23 cellular contexts compared by ENCODE assay signal in genomic region chrX:49767231-49767630, GRCh38.
"Had no signal": no experiment of that assay in that cellular context is flagged by ENCODE, and none has a peak within 500 bp of the region (broad histone marks: within the 10 kb centered on the region; RNA-seq: fewer than 3 reads in every experiment).

No MANE protein-coding gene starts in this region.

- H3K9me3 ChIP-seq: left ventricle myocardium inferior, lower lobe of right lung, ovary, suprapubic skin, thyroid gland had no signal

- H3K4me3 Mint-ChIP-seq: immature natural killer cell, memory B cell, mesothelial cell of epicardium, natural killer cell, neural progenitor cell, type B pancreatic cell had no signal

- H3K27me3 ChIP-seq: neural progenitor cell, ovary, suprapubic skin, thyroid gland had no signal

- H3K9me3 Mint-ChIP-seq: immature natural killer cell, memory B cell, neural progenitor cell, type B pancreatic cell had no signal

- H3K9ac ChIP-seq: neural progenitor cell had no signal

- H3K27ac ChIP-seq: coronary artery, left ventricle myocardium inferior, lower lobe of right lung, neural progenitor cell, ovary, suprapubic skin, thyroid gland had no signal

- ATAC-seq: esophagus mucosa; lower lobe of right lung; natural killer cell; right cardiac atrium; stimulated activated naive CD8-positive, alpha-beta T cell treated with anti-CD3 and anti-CD28 coated beads, Interleukin-15, Interleukin-2, amounts not matched to agents 100 U/mL and 50 U/mL, for 24 hours had no signal

- FAIRE-seq: frontal cortex, keratinocyte, urothelium cell line had no signal

- DNase-seq: effector CD8-positive, alpha-beta T cell; immature natural killer cell; left ventricle myocardium inferior; lower lobe of right lung; natural killer cell; nucleus accumbens; ovary; right cardiac atrium; stimulated activated CD4-positive, alpha-beta T cell treated with anti-CD3 and anti-CD28 coated beads, Interleukin-2, amount 100 ng/mL, for 48 hours; stimulated activated naive CD8-positive, alpha-beta T cell treated with anti-CD3 and anti-CD28 coated beads, Interleukin-15, Interleukin-2, amounts not matched to agents 100 U/mL and 50 U/mL, for 24 hours; thyroid gland had no signal

- H3K4me1 Mint-ChIP-seq: immature natural killer cell, memory B cell, natural killer cell, neural progenitor cell had no signal

- H3K4me3 ChIP-seq: coronary artery, left ventricle myocardium inferior, lower lobe of right lung, neural progenitor cell, ovary, smooth muscle cell, suprapubic skin, thyroid gland had no signal

- H3K4me1 ChIP-seq: left ventricle myocardium inferior, lower lobe of right lung, neural progenitor cell, suprapubic skin, thyroid gland had no signal

- H3K27me3 Mint-ChIP-seq: progenitor cell of endocrine pancreas, type B pancreatic cell had no signal

- H3K36me3 Mint-ChIP-seq: immature natural killer cell, memory B cell, natural killer cell, neural progenitor cell, type B pancreatic cell had no signal

- H3K36me3 ChIP-seq: left ventricle myocardium inferior, lower lobe of right lung, neural progenitor cell, ovary, suprapubic skin, thyroid gland had no signal

- H3K27ac Mint-ChIP-seq: immature natural killer cell, memory B cell, mesothelial cell of epicardium, natural killer cell, neural progenitor cell, progenitor cell of endocrine pancreas, type B pancreatic cell had no signal
